In the genomic region with DNA sequence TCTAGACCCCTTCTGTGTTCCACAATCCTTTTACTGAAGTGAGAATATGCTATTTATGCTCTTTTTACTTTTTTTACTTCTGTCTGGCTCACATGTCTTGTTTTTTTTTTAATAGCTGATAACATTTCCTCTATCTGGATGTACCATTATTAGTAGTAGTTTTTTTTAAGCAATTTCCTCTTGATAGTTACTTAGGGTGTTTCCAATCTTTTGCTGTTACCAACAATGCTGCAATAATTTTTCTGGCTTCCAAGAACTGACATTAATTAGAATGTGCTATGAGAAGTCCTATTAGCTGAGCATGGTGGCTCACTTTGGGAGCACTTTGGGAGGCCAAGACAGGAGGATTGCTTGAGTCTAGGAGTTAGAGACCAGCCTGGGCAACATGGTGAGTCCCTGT, we compare ENCODE assay signal across 1 cellular context.
TF ChIP-seq lines count a peak whose summit lies in the region.

No MANE protein-coding gene starts in this region.

TF ChIP-seq in HepG2, 621 proteins besides CTCF, POLR2A, EP300 and RAD21:
- TF ChIP-seq FOXO1 (CRISPR knock-in tag; IDR thresholded peaks at IDR 0.05) (no peak), ZNF619 (CRISPR knock-in tag; IDR thresholded peaks at IDR 0.05) (no peak), ZNF891 (CRISPR knock-in tag; IDR thresholded peaks at IDR 0.05) (no peak), SP5 (CRISPR knock-in tag; IDR thresholded peaks at IDR 0.05; ENCODE audit: borderline replicate concordance, low read depth) (no peak), ZNF230 (CRISPR knock-in tag; IDR thresholded peaks at IDR 0.05) (no peak), GTF3A (CRISPR knock-in tag; conservative IDR thresholded peaks at IDR 0.05) (no peak), ZNF451 (CRISPR knock-in tag; IDR thresholded peaks at IDR 0.05) (no peak), CREB1 (IDR thresholded peaks at IDR 0.05) (no peak), CREB1 (CRISPR knock-in tag; IDR thresholded peaks at IDR 0.05) (no peak), NPAS2 (CRISPR knock-in tag; IDR thresholded peaks at IDR 0.05; ENCODE audit: borderline replicate concordance) (no peak), POGZ (CRISPR knock-in tag; IDR thresholded peaks at IDR 0.05) (no peak), ZKSCAN5 (CRISPR knock-in tag; IDR thresholded peaks at IDR 0.05) (no peak)
- TF ChIP-seq, protein P1, sequence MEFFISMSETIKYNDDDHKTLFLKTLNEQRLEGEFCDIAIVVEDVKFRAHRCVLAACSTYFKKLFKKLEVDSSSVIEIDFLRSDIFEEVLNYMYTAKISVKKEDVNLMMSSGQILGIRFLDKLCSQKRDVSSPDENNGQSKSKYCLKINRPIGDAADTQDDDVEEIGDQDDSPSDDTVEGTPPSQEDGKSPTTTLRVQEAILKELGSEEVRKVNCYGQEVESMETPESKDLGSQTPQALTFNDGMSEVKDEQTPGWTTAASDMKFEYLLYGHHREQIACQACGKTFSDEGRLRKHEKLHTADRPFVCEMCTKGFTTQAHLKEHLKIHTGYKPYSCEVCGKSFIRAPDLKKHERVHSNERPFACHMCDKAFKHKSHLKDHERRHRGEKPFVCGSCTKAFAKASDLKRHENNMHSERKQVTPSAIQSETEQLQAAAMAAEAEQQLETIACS (CRISPR knock-in tag; IDR thresholded peaks at IDR 0.05) = no peak
- TF ChIP-seq, protein P2, sequence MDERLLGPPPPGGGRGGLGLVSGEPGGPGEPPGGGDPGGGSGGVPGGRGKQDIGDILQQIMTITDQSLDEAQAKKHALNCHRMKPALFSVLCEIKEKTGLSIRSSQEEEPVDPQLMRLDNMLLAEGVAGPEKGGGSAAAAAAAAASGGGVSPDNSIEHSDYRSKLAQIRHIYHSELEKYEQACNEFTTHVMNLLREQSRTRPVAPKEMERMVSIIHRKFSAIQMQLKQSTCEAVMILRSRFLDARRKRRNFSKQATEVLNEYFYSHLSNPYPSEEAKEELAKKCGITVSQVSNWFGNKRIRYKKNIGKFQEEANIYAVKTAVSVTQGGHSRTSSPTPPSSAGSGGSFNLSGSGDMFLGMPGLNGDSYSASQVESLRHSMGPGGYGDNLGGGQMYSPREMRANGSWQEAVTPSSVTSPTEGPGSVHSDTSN (CRISPR knock-in tag; IDR thresholded peaks at IDR 0.05) = no peak
- TF ChIP-seq, protein P3, sequence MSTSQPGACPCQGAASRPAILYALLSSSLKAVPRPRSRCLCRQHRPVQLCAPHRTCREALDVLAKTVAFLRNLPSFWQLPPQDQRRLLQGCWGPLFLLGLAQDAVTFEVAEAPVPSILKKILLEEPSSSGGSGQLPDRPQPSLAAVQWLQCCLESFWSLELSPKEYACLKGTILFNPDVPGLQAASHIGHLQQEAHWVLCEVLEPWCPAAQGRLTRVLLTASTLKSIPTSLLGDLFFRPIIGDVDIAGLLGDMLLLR (CRISPR knock-in tag; IDR thresholded peaks at IDR 0.05) = no peak
- TF ChIP-seq, protein P4, sequence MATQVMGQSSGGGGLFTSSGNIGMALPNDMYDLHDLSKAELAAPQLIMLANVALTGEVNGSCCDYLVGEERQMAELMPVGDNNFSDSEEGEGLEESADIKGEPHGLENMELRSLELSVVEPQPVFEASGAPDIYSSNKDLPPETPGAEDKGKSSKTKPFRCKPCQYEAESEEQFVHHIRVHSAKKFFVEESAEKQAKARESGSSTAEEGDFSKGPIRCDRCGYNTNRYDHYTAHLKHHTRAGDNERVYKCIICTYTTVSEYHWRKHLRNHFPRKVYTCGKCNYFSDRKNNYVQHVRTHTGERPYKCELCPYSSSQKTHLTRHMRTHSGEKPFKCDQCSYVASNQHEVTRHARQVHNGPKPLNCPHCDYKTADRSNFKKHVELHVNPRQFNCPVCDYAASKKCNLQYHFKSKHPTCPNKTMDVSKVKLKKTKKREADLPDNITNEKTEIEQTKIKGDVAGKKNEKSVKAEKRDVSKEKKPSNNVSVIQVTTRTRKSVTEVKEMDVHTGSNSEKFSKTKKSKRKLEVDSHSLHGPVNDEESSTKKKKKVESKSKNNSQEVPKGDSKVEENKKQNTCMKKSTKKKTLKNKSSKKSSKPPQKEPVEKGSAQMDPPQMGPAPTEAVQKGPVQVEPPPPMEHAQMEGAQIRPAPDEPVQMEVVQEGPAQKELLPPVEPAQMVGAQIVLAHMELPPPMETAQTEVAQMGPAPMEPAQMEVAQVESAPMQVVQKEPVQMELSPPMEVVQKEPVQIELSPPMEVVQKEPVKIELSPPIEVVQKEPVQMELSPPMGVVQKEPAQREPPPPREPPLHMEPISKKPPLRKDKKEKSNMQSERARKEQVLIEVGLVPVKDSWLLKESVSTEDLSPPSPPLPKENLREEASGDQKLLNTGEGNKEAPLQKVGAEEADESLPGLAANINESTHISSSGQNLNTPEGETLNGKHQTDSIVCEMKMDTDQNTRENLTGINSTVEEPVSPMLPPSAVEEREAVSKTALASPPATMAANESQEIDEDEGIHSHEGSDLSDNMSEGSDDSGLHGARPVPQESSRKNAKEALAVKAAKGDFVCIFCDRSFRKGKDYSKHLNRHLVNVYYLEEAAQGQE (IDR thresholded peaks at IDR 0.05; ENCODE audit: borderline replicate concordance in 1 of 2, low read depth in 1 of 2, low read length in 2 of 2) = no peak
